Comparison of ENCODE assay signal across 10 cellular contexts in genomic region chr20:2946988-2947961, GRCh38.
DNase-seq lines count a peak whose midpoint lies in the region; ATAC-seq and TF ChIP-seq lines count a peak whose summit lies in the region.
"Had no signal": no experiment of that assay in that cellular context is flagged by ENCODE, and none has a peak within 500 bp of the region (broad histone marks: within the 10 kb centered on the region; RNA-seq: fewer than 3 reads in every experiment).

No MANE protein-coding gene starts in this region.

- intact Hi-C loops in left colon (cut with DNase I, micrococcal nuclease) (no loop called here), testis (cut with DNase I; ENCODE audit: low total_unique reads) (no loop called here)

- H3K9me3 ChIP-seq in testis = no peaks in the 10 kb centered on the region
- no peaks in the 10 kb centered on the region for H3K9me3 ChIP-seq in BE2C

- H3K4me1 ChIP-seq in testis = peaks cover 11% of the 10 kb centered on the region
- no peaks in the 10 kb centered on the region for H3K4me1 ChIP-seq in BE2C

- peak; percentile 30 for ATAC-seq in left colon
- no peak for ATAC-seq in HG03095 (IDR thresholded peaks at IDR 0.05; ENCODE audit: unreplicated experiment)

- in situ Hi-C loops in astrocyte of the cerebellum (cut with HindIII; ENCODE audit: low sequenced_read_pairs) = no loop called here

- H3K27me3 ChIP-seq in testis (no peaks in the 10 kb centered on the region), BE2C (no peaks in the 10 kb centered on the region)

- H3K4me1 Mint-ChIP-seq in activated naive CD4-positive, alpha-beta T cell treated with anti-CD3 and anti-CD28 coated beads, Interleukin-2, amount 50 U/mL, for 24 hours = peaks cover 29% of the 10 kb centered on the region

- peak overlapping the region; percentile 58 to 60 for H3K27ac ChIP-seq in testis

- H3K27ac Mint-ChIP-seq in activated naive CD4-positive, alpha-beta T cell treated with anti-CD3 and anti-CD28 coated beads, Interleukin-2, amount 50 U/mL, for 24 hours = peak overlapping the region; percentile 41

- no peak for TF ChIP-seq CTCF in astrocyte of the cerebellum (IDR thresholded peaks at IDR 0.05; ENCODE audit: low read depth, low read length, missing control alignments)
- TF ChIP-seq CTCF in testis (IDR thresholded peaks at IDR 0.05) = no peak
- TF ChIP-seq CTCF in BE2C (IDR thresholded peaks at IDR 0.05; ENCODE audit: low read depth, low read length) = no peak

- H3K36me3 ChIP-seq in testis (ENCODE audit: low read depth, missing control alignments) (no peaks in the 10 kb centered on the region), BE2C (no peaks in the 10 kb centered on the region)

- TF ChIP-seq POLR2A in testis (IDR thresholded peaks at IDR 0.05) = no peak

- DNase-seq in activated naive CD4-positive, alpha-beta T cell treated with anti-CD3 and anti-CD28 coated beads, Interleukin-2, amount 50 U/mL, for 16 hours = no peak
- DNase-seq in astrocyte of the cerebellum (ENCODE audit: low read depth) (peak; percentile 57), left colon (no peak), testis (peak; percentile 75), BE2C (no peak), RKO (ENCODE audit: low spot score) (no peak)
- DNase-seq: activated gamma-delta T cell treated with Interleukin-2 at 50 U/mL for 16 hours; NK-92 treated with Interleukin-12 subunit alpha and Interleukin-12 subunit beta, amount 100 ng/mL, for 24 hours had no signal

- H3K4me3 Mint-ChIP-seq in activated naive CD4-positive, alpha-beta T cell treated with anti-CD3 and anti-CD28 coated beads, Interleukin-2, amount 50 U/mL, for 24 hours = no peak overlapping the region

- 60 to 63% methylated on average over 5 of the region's 5 CpGs for WGBS in testis, 2 donors

- H3K36me3 Mint-ChIP-seq in activated naive CD4-positive, alpha-beta T cell treated with anti-CD3 and anti-CD28 coated beads, Interleukin-2, amount 50 U/mL, for 24 hours = peaks cover 18% of the 10 kb centered on the region

- H3K9me3 Mint-ChIP-seq in activated naive CD4-positive, alpha-beta T cell treated with anti-CD3 and anti-CD28 coated beads, Interleukin-2, amount 50 U/mL, for 24 hours = no peaks in the 10 kb centered on the region

- H3K27me3 Mint-ChIP-seq in activated naive CD4-positive, alpha-beta T cell treated with anti-CD3 and anti-CD28 coated beads, Interleukin-2, amount 50 U/mL, for 24 hours = no peaks in the 10 kb centered on the region

- H3K4me3 ChIP-seq in astrocyte of the cerebellum (ENCODE audit: low read depth, low read length) (no peak overlapping the region), testis (no peak overlapping the region), BE2C (ENCODE audit: low read depth, low read length) (no peak overlapping the region)

Comparison
In these comparisons a context has a peak if more than half of its experiments do, and no peak if none do; other contexts are left out.
1. DNase-seq: peak in astrocyte of the cerebellum (single experiment) and testis (single experiment); none in activated naive CD4-positive, alpha-beta T cell treated with anti-CD3 and anti-CD28 coated beads, Interleukin-2, amount 50 U/mL, for 16 hours (single experiment), left colon (0 of 2), BE2C (single experiment) and RKO (single experiment).